Comparison of ENCODE assay signal across 10 cellular contexts in the genomic region with DNA sequence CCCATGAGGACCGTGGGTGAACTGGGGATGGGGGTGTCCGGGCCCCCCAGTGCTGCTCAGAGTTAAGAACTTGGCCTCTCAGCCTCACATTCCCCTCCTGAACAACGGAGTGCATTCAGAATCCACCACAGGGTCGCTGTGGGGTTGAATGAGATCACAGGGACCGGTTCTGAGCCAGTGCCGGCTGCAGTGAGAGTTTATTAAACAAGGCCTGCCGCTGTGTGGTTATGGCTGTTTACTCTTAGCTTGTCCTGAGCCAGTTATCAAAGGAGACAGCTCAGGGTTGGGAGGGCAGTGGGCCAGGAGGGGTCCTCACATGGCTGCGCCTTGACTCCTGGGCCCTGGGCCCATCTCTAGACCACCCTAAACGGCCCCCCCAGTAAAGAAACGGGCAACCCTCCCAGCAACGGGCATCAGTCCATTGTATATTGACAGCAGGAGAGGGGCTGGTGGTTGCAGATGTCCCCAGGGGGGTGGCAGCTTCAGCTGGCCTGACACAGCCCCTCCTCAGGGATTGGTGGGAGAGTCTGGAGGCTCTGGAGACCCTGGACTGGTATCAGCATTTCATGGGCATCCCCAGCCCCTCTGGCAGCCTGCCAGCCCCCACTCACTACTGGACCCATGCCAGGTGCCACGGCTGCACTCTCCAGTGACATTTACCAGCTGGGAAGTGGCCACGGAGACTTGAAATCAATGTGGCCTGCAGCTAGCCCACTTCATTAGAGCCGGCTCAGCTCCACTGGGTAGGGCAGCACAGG. TPM values are rescaled to one million over a fixed set of nuclear protein-coding genes. Genes with fewer than 3 reads are reported as not detected.
DNase-seq lines count a peak whose midpoint lies in the region; ATAC-seq, FAIRE-seq and TF ChIP-seq lines count a peak whose summit lies in the region.
"Had no signal": no experiment of that assay in that cellular context is flagged by ENCODE, and none has a peak within 500 bp of the region (broad histone marks: within the 10 kb centered on the region; RNA-seq: fewer than 3 reads in every experiment).

No MANE protein-coding gene starts in this region.

- H2AFZ ChIP-seq in smooth muscle cell (ENCODE audit: low read depth) = no peak overlapping the region

- no peak for ATAC-seq in HG03521 (IDR thresholded peaks at IDR 0.05; ENCODE audit: unreplicated experiment)
- ATAC-seq in HG03439 (IDR thresholded peaks at IDR 0.05; ENCODE audit: unreplicated experiment) = no peak

- TF ChIP-seq CTCF in brain microvascular endothelial cell (IDR thresholded peaks at IDR 0.05; ENCODE audit: low read depth, low read length, missing control alignments) = no peak
- no peak for TF ChIP-seq CTCF in neural crest cell (conservative IDR thresholded peaks at IDR 0.05)
- TF ChIP-seq CTCF in smooth muscle cell (IDR thresholded peaks at IDR 0.05; ENCODE audit: borderline replicate concordance, insufficient read depth, poor library complexity, severe bottlenecking) = no peak

- H3K27ac ChIP-seq in brain microvascular endothelial cell = no peak overlapping the region
- no peak overlapping the region for H3K27ac ChIP-seq in smooth muscle cell (ENCODE audit: low read depth)

- WGBS in smooth muscle cell (ENCODE audit: low lambda C conversion rate) = 56% methylated on average over 12 of the region's 14 CpGs

- in situ Hi-C loops in brain microvascular endothelial cell (cut with HindIII; ENCODE audit: low pct_ligation_motif_present, low sequenced_read_pairs) = no loop called here

- DNase-seq in DMS153 (lab: John Stamatoyannopoulos, UW) = peak; percentile 47
- peak; percentile 67 for DNase-seq in MG63
- DNase-seq in brain microvascular endothelial cell = peak; percentile 38
- DNase-seq in neural crest cell (ENCODE audit: low read depth, low spot score) = peak; percentile 46
- DNase-seq in GM12891 (ENCODE audit: insufficient read length, low spot score) = no peak
- DNase-seq in smooth muscle cell (lab: John Stamatoyannopoulos, UW; ENCODE audit: unreplicated experiment) = no peak

- FAIRE-seq in GM12891 (lab: Jason Lieb, UNC) = no peak
- FAIRE-seq: colon had no signal

- peak overlapping the region; percentile 35 for H3K27ac Mint-ChIP-seq in neural crest cell (ENCODE audit: unreplicated experiment)

- H3K9me3 Mint-ChIP-seq in neural crest cell = no peaks in the 10 kb centered on the region

- H3K4me1 Mint-ChIP-seq in neural crest cell = peaks cover 33% of the 10 kb centered on the region

- no peaks in the 10 kb centered on the region for H3K79me2 ChIP-seq in smooth muscle cell (ENCODE audit: low read depth)

- H3K4me1 ChIP-seq in smooth muscle cell (ENCODE audit: low read depth) = peaks cover 36% of the 10 kb centered on the region

- no peaks in the 10 kb centered on the region for H3K36me3 Mint-ChIP-seq in neural crest cell (ENCODE audit: low read depth)

- peak overlapping the region; percentile 54 for H3K4me3 Mint-ChIP-seq in neural crest cell

- peaks cover 43% of the 10 kb centered on the region for H3K27me3 Mint-ChIP-seq in neural crest cell (ENCODE audit: low read depth)

- H3K4me2 ChIP-seq in smooth muscle cell = no peak overlapping the region

- H3K36me3 ChIP-seq in MG63 (no peaks in the 10 kb centered on the region; the same call in 1 of the 2 replicates), brain microvascular endothelial cell (replicated peaks) (no peaks in the 10 kb centered on the region), smooth muscle cell (ENCODE audit: low read depth) (no peaks in the 10 kb centered on the region)

- no peak for TF ChIP-seq POLR2A in GM12891 (IDR thresholded peaks at IDR 0.05; ENCODE audit: low read depth, low read length)

- H3K9me3 ChIP-seq in MG63 (no peaks in the 10 kb centered on the region), smooth muscle cell (replicated peaks; ENCODE audit: low read depth) (no peaks in the 10 kb centered on the region)

- H3K4me3 ChIP-seq in MG63 (no peak overlapping the region), brain microvascular endothelial cell (ENCODE audit: low read depth, low read length) (no peak overlapping the region), smooth muscle cell (no peak overlapping the region)
- H3K4me3 ChIP-seq: lung had no signal

- H4K20me1 ChIP-seq in smooth muscle cell (ENCODE audit: low read depth) = no peaks in the 10 kb centered on the region

- H3K27me3 ChIP-seq in MG63 (no peaks in the 10 kb centered on the region), brain microvascular endothelial cell (replicated peaks) (no peaks in the 10 kb centered on the region), smooth muscle cell (ENCODE audit: low read depth) (peaks cover 48% of the 10 kb centered on the region)

- no peak overlapping the region for H3K9ac ChIP-seq in smooth muscle cell (ENCODE audit: low read depth)

- H3F3A ChIP-seq in smooth muscle cell (ENCODE audit: low read depth) = no peaks in the 10 kb centered on the region

TF ChIP-seq in GM12891, 5 proteins besides CTCF, POLR2A, EP300 and RAD21:
- TF ChIP-seq TAF1 (IDR thresholded peaks at IDR 0.05; ENCODE audit: low read depth, low read length) (no peak), PAX5 (IDR thresholded peaks at IDR 0.05; ENCODE audit: insufficient read depth, low read length, severe bottlenecking) (no peak), POU2F2 (IDR thresholded peaks at IDR 0.05; ENCODE audit: low read depth, low read length) (no peak), POLR2AphosphoS5 (IDR thresholded peaks at IDR 0.05; ENCODE audit: low read depth, low read length) (no peak), SPI1 (IDR thresholded peaks at IDR 0.05; ENCODE audit: low read depth, low read length) (no peak)
TF ChIP-seq in GM12891: peak in this region for 0.

RNA-seq across cellular contexts. Expression of a gene that starts 15.1 kb away (rescaled TPM):
- not detected in 2 replicates for total RNA-seq in MG63 (2014; rRNA removed; shearing (Covaris generic); ENCODE audit: low replicate concordance)
- total RNA-seq in neural crest cell = not detected in 2 replicates
- polyA plus RNA-seq in GM12891 (2012; ENCODE audit: low read depth, missing spikeins) = 0.03 TPM
- total RNA-seq in smooth muscle cell = not detected in 2 replicates
- 0.12 TPM in 1 of 2 replicates, not detected in the other for polyA plus RNA-seq in smooth muscle cell

Comparison
In these comparisons a context has a peak if more than half of its experiments do, and no peak if none do; other contexts are left out.
1. DNase-seq: peak in DMS153 (single experiment), MG63 (single experiment), brain microvascular endothelial cell (single experiment) and neural crest cell (single experiment); none in GM12891 (single experiment) and smooth muscle cell (single experiment).